1 cellular context compared by ENCODE assay signal in the genomic region with DNA sequence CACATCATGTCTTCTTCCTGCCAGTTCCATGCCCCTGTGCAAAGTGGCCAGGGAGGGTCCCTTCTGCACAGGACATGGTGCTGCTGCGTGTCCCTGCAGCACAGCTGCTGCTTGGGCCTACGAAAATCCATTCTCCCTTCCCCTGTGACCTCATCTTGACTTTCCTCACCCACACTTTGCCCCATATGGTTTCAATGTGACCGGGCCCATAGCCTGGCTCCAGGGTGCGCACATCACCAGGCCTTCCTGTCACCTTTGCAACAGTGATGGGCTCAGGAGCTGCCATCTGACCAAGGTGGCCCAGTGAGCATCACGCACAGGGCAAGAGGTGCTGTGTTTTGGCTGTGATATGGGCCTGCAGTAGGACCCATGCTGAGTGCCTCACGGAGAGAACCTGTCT.
TF ChIP-seq lines count a peak whose summit lies in the region.

No MANE protein-coding gene starts in this region.

TF ChIP-seq in HepG2, 621 proteins besides CTCF, POLR2A, EP300 and RAD21:
- TF ChIP-seq ZNF329 (CRISPR knock-in tag; IDR thresholded peaks at IDR 0.05; ENCODE audit: low read depth) (0 out of 2 replicates have a peak, but pooled peaks have one; percentile 20), SCMH1 (CRISPR knock-in tag; IDR thresholded peaks at IDR 0.05; ENCODE audit: borderline replicate concordance) (no peak)
TF ChIP-seq in HepG2: peak in this region for 1.
